ENCODE assay signal across 1 cellular context in the genomic region with DNA sequence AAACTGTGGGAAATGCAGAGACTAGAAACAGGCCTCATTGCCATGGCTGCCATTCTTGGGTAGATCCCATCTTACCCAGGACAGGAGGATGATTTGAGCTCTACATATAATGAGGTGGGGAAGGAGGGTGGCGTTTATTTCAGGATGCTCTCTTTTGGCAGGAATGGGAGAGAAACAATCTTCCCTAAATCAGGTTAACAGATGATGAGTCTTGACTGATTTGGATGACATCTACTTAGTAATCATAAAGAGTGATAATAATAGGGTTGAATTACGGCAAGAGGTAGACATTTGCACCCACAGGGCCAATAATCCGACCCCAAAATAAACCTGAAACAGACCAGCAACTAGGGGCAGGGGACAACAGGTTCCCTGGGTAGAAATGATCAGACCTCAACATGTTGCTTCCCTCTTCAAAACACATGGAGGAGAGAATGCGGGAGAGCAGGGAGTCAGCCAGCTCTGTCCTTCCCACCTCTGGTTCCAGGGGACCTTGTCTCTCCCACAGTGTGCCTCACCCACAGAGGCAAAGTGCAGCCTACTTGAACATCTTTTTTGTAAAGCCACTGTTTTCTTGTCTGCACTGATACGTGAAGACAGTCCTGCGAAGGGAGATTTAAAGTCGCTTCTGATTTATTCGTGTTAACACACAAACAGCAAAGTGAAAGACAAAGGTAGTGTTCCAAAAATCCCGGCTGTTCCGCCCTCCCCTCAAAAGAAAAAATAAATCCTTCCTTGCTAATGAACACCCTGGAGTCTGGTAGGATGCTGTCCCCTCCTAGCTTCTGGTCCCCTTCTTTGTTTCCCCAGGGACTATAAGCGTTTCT.
TF ChIP-seq lines count a peak whose summit lies in the region.

No MANE protein-coding gene starts in this region.

TF ChIP-seq in HepG2, 621 proteins besides CTCF, POLR2A, EP300 and RAD21 (continued from another document and continues in another):
- TF ChIP-seq, protein P1, sequence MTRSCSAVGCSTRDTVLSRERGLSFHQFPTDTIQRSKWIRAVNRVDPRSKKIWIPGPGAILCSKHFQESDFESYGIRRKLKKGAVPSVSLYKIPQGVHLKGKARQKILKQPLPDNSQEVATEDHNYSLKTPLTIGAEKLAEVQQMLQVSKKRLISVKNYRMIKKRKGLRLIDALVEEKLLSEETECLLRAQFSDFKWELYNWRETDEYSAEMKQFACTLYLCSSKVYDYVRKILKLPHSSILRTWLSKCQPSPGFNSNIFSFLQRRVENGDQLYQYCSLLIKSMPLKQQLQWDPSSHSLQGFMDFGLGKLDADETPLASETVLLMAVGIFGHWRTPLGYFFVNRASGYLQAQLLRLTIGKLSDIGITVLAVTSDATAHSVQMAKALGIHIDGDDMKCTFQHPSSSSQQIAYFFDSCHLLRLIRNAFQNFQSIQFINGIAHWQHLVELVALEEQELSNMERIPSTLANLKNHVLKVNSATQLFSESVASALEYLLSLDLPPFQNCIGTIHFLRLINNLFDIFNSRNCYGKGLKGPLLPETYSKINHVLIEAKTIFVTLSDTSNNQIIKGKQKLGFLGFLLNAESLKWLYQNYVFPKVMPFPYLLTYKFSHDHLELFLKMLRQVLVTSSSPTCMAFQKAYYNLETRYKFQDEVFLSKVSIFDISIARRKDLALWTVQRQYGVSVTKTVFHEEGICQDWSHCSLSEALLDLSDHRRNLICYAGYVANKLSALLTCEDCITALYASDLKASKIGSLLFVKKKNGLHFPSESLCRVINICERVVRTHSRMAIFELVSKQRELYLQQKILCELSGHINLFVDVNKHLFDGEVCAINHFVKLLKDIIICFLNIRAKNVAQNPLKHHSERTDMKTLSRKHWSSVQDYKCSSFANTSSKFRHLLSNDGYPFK (CRISPR knock-in tag; IDR thresholded peaks at IDR 0.05; ENCODE audit: borderline replicate concordance), result no peak
- no peak for TF ChIP-seq U2AF2 (IDR thresholded peaks at IDR 0.05; ENCODE audit: low read depth, low read length)
- 0 out of 2 replicates have a peak, but pooled peaks have one; percentile 52 for TF ChIP-seq CBFB (CRISPR knock-in tag; IDR thresholded peaks at IDR 0.05)
- no peak; the same call in 1 of the 2 replicates for TF ChIP-seq CREM (IDR thresholded peaks at IDR 0.05)
- no peak for TF ChIP-seq CREM (CRISPR knock-in tag; IDR thresholded peaks at IDR 0.05)
- peak; percentile 14; the same call in 1 of the 2 replicates for TF ChIP-seq STAT5B (CRISPR knock-in tag; IDR thresholded peaks at IDR 0.05)
- TF ChIP-seq NR1H2 (CRISPR knock-in tag; IDR thresholded peaks at IDR 0.05; ENCODE audit: borderline replicate concordance, low read depth), result no peak
- TF ChIP-seq RNF219 (CRISPR knock-in tag; IDR thresholded peaks at IDR 0.05), result no peak
- no peak for TF ChIP-seq ZNF572 (CRISPR knock-in tag; IDR thresholded peaks at IDR 0.05)
- TF ChIP-seq FIP1L1 (IDR thresholded peaks at IDR 0.05; ENCODE audit: borderline replicate concordance, insufficient read depth, low read depth, low read length), result no peak
- TF ChIP-seq ZNF776 (CRISPR knock-in tag; IDR thresholded peaks at IDR 0.05), result no peak
- TF ChIP-seq YEATS2 (CRISPR knock-in tag; IDR thresholded peaks at IDR 0.05; ENCODE audit: borderline replicate concordance), result no peak
- peak; percentile 47; the same call in 1 of the 2 replicates for TF ChIP-seq CBX5 (CRISPR knock-in tag; IDR thresholded peaks at IDR 0.05; ENCODE audit: borderline replicate concordance)
- TF ChIP-seq ZNF124 (CRISPR knock-in tag; IDR thresholded peaks at IDR 0.05), result no peak
- peak; percentile 70 for TF ChIP-seq MAX (IDR thresholded peaks at IDR 0.05)
- TF ChIP-seq ZNF557 (CRISPR knock-in tag; IDR thresholded peaks at IDR 0.05), result peak; percentile 21; the same call in 1 of the 2 replicates
- TF ChIP-seq ZNF205 (CRISPR knock-in tag; IDR thresholded peaks at IDR 0.05), result no peak
- peak; percentile 40; the same call in 1 of the 2 replicates for TF ChIP-seq MYPOP (CRISPR knock-in tag; IDR thresholded peaks at IDR 0.05)
- no peak for TF ChIP-seq ZBTB21 (CRISPR knock-in tag; IDR thresholded peaks at IDR 0.05)
- no peak for TF ChIP-seq RFX3 (CRISPR knock-in tag; IDR thresholded peaks at IDR 0.05)
- TF ChIP-seq AHR (CRISPR knock-in tag; IDR thresholded peaks at IDR 0.05), result no peak
- peak; percentile 69; the same call in 1 of the 2 replicates for TF ChIP-seq THAP7 (CRISPR knock-in tag; IDR thresholded peaks at IDR 0.05)
- peak; percentile 21; the same call in 1 of the 2 replicates for TF ChIP-seq ZNF441 (CRISPR knock-in tag; IDR thresholded peaks at IDR 0.05; ENCODE audit: borderline replicate concordance)
- no peak for TF ChIP-seq TBX2 (CRISPR knock-in tag; IDR thresholded peaks at IDR 0.05; ENCODE audit: borderline replicate concordance)
- no peak; the same call in 1 of the 2 replicates for TF ChIP-seq FUBP1 (CRISPR knock-in tag; IDR thresholded peaks at IDR 0.05; ENCODE audit: borderline replicate concordance)
- no peak for TF ChIP-seq PHF20 (CRISPR knock-in tag; IDR thresholded peaks at IDR 0.05)
- TF ChIP-seq ZNF790 (CRISPR knock-in tag; IDR thresholded peaks at IDR 0.05; ENCODE audit: borderline replicate concordance), result 0 out of 2 replicates have a peak, but pooled peaks have one; percentile 50
- 0 out of 2 replicates have a peak, but pooled peaks have one; percentile 26 for TF ChIP-seq BORCS8-MEF2B (CRISPR knock-in tag; IDR thresholded peaks at IDR 0.05)
- 0 out of 2 replicates have a peak, but pooled peaks have one; percentile 7 for TF ChIP-seq SP5 (CRISPR knock-in tag; IDR thresholded peaks at IDR 0.05; ENCODE audit: borderline replicate concordance, low read depth)
- TF ChIP-seq NCOA2 (CRISPR knock-in tag; IDR thresholded peaks at IDR 0.05), result no peak; the same call in 1 of the 2 replicates
- no peak for TF ChIP-seq IRX3 (CRISPR knock-in tag; IDR thresholded peaks at IDR 0.05; ENCODE audit: borderline replicate concordance, low read depth)
- no peak for TF ChIP-seq BHLHE40 (IDR thresholded peaks at IDR 0.05; ENCODE audit: low read length)
- TF ChIP-seq ZNF496 (CRISPR knock-in tag; IDR thresholded peaks at IDR 0.05; ENCODE audit: insufficient replicate concordance), result no peak
- TF ChIP-seq ZNF841 (CRISPR knock-in tag; IDR thresholded peaks at IDR 0.05; ENCODE audit: borderline replicate concordance), result no peak
- TF ChIP-seq SNAPC5 (CRISPR knock-in tag; IDR thresholded peaks at IDR 0.05; ENCODE audit: borderline replicate concordance), result no peak
- no peak for TF ChIP-seq PAWR (CRISPR knock-in tag; IDR thresholded peaks at IDR 0.05; ENCODE audit: borderline replicate concordance)
- no peak for TF ChIP-seq FLYWCH1 (CRISPR knock-in tag; IDR thresholded peaks at IDR 0.05)
- no peak for TF ChIP-seq HNRNPL (IDR thresholded peaks at IDR 0.05; ENCODE audit: low read depth, low read length)
- no peak; the same call in 1 of the 2 replicates for TF ChIP-seq FOXA3 (CRISPR knock-in tag; IDR thresholded peaks at IDR 0.05)
- peak; percentile 29; the same call in 1 of the 2 replicates for TF ChIP-seq SOX5 (CRISPR knock-in tag; IDR thresholded peaks at IDR 0.05; ENCODE audit: borderline replicate concordance)
- 0 out of 2 replicates have a peak, but pooled peaks have one; percentile 24 for TF ChIP-seq ZNF607 (CRISPR knock-in tag; IDR thresholded peaks at IDR 0.05; ENCODE audit: borderline replicate concordance)
- TF ChIP-seq ZNF713 (CRISPR knock-in tag; IDR thresholded peaks at IDR 0.05), result no peak
- TF ChIP-seq ZNF30 (CRISPR knock-in tag; IDR thresholded peaks at IDR 0.05), result no peak
- no peak for TF ChIP-seq HMG20A (CRISPR knock-in tag; IDR thresholded peaks at IDR 0.05; ENCODE audit: borderline replicate concordance)
- 0 out of 2 replicates have a peak, but pooled peaks have one; percentile 19 for TF ChIP-seq ZNF775 (CRISPR knock-in tag; IDR thresholded peaks at IDR 0.05; ENCODE audit: borderline replicate concordance)
- TF ChIP-seq ZNF629 (CRISPR knock-in tag; conservative IDR thresholded peaks at IDR 0.05), result no peak
- no peak for TF ChIP-seq MATR3 (CRISPR knock-in tag; IDR thresholded peaks at IDR 0.05)
- TF ChIP-seq ZNF512B (CRISPR knock-in tag; IDR thresholded peaks at IDR 0.05; ENCODE audit: borderline replicate concordance), result no peak
- peak; percentile 60; the same call in 1 of the 2 replicates for TF ChIP-seq NFIC (IDR thresholded peaks at IDR 0.05; ENCODE audit: low read length)
- TF ChIP-seq TEAD3 (CRISPR knock-in tag; optimal IDR thresholded peaks at IDR 0.05; ENCODE audit: borderline replicate concordance), result peak; percentile 59
- TF ChIP-seq ZNF777 (CRISPR knock-in tag; IDR thresholded peaks at IDR 0.05), result peak; percentile 6; the same call in 1 of the 2 replicates
- TF ChIP-seq TCF7L2 (IDR thresholded peaks at IDR 0.05; ENCODE audit: low read depth, low read length), result no peak
- 0 out of 2 replicates have a peak, but pooled peaks have one; percentile 9 for TF ChIP-seq DNMT3B (CRISPR knock-in tag; conservative IDR thresholded peaks at IDR 0.05)
- no peak for TF ChIP-seq WIZ (CRISPR knock-in tag; IDR thresholded peaks at IDR 0.05)
- TF ChIP-seq LCORL (IDR thresholded peaks at IDR 0.05), result no peak
- TF ChIP-seq LCORL (CRISPR knock-in tag; IDR thresholded peaks at IDR 0.05), result peak; percentile 63
- TF ChIP-seq FOXJ3 (CRISPR knock-in tag; IDR thresholded peaks at IDR 0.05; ENCODE audit: borderline replicate concordance), result no peak
- no peak for TF ChIP-seq TRIM24 (CRISPR knock-in tag; IDR thresholded peaks at IDR 0.05)
- no peak for TF ChIP-seq ZBTB3 (CRISPR knock-in tag; IDR thresholded peaks at IDR 0.05; ENCODE audit: borderline replicate concordance, low read depth)
